In the genomic region with DNA sequence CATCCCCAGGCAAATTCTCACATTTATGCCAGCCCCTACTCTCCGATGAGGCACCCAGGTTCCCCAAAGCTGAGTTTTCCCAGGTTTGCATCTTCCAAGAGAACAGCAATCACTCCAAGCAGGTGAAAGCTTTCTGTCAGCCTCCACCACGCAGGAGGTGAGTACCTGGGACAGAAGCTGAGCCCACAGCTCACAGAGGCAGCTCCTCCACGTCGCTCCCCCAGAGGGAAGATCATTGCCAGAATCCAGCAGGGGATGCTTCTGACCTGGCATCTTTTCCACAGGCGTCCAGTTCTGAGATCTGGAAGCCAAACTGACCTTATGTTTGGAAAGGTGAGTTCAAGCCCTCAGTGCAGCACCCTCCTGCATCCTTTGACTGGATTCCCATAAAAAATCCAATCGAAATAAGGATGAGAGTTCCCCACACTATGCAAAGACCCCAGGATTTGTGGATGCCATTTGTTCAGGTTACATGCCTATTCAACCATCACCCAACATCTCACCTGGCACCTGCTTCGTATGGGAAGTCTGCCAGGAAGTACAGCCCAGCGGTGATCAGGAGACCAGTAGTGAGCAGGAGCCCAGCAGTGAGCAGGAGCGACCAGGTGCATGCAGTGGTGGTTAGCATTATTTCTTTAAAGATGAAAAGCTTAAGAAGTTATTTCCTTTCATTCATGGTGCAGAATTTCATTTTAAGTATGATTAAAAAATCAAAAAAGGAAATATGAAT, we compare ENCODE assay signal across 22 cellular contexts. TPM values are rescaled to one million over a fixed set of nuclear protein-coding genes. Genes with fewer than 3 reads are reported as not detected.
"Had no signal": no experiment of that assay in that cellular context is flagged by ENCODE, and none has a peak within 500 bp of the region (broad histone marks: within the 10 kb centered on the region; RNA-seq: fewer than 3 reads in every experiment).

No MANE protein-coding gene starts in this region.

- H3K27me3 Mint-ChIP-seq: activated CD4-positive, alpha-beta T cell treated with anti-CD3 and anti-CD28 coated beads, Interleukin-2, amount 10 ng/mL, durations not matched to agents 24 days and 14 days; activated CD8-positive, alpha-beta T cell treated with anti-CD3 and anti-CD28 coated beads for 36 hours had no signal

- H3K27me3 ChIP-seq: right atrium auricular region had no signal

- H3K4me1 ChIP-seq: esophagus muscularis mucosa, gastroesophageal sphincter, heart left ventricle, prostate gland, right atrium auricular region had no signal

- H3K36me3 Mint-ChIP-seq: activated naive CD8-positive, alpha-beta T cell; immature natural killer cell; memory B cell had no signal

- H3K36me3 ChIP-seq: esophagus muscularis mucosa, gastroesophageal sphincter, heart left ventricle, prostate gland, right atrium auricular region, thoracic aorta had no signal

- H3K4me3 ChIP-seq: esophagus muscularis mucosa, gastroesophageal sphincter, heart left ventricle, prostate gland, right atrium auricular region, skin epidermis, thoracic aorta had no signal

- DNase-seq: activated CD4-positive, alpha-beta T cell treated with anti-CD3 and anti-CD28 coated beads, Interleukin-2, amount 10 ng/mL, durations not matched to agents 24 days and 14 days; activated CD8-positive, alpha-beta T cell treated with anti-CD3 and anti-CD28 coated beads for 36 hours; activated gamma-delta T cell treated with Interleukin-2 at 50 U/mL for 16 hours; dermis blood vessel endothelial cell; effector memory CD4-positive, alpha-beta T cell; heart left ventricle; immature natural killer cell; kidney glomerular epithelial cell; occipital lobe; stimulated activated CD4-positive, alpha-beta T cell treated with anti-CD3 and anti-CD28 coated beads, Interleukin-15, amount 100 ng/mL, for 24 hours; stimulated activated CD4-positive, alpha-beta T cell treated with anti-CD3 and anti-CD28 coated beads, Interleukin-2, amount 100 ng/mL, for 48 hours; stimulated activated naive CD8-positive, alpha-beta T cell treated with anti-CD3 and anti-CD28 coated beads, Interleukin-15, amount 100 ng/mL, for 72 hours; T1000 had no signal

- ATAC-seq: activated CD8-positive, alpha-beta T cell treated with anti-CD3 and anti-CD28 coated beads for 36 hours; gastroesophageal sphincter; heart left ventricle; stimulated activated naive CD8-positive, alpha-beta T cell treated with anti-CD3 and anti-CD28 coated beads, Interleukin-15, amount 100 ng/mL, for 72 hours had no signal

- H3K4me3 Mint-ChIP-seq: activated CD4-positive, alpha-beta T cell treated with anti-CD3 and anti-CD28 coated beads, Interleukin-2, amount 10 ng/mL, durations not matched to agents 24 days and 14 days; activated CD8-positive, alpha-beta T cell treated with anti-CD3 and anti-CD28 coated beads for 36 hours; activated naive CD8-positive, alpha-beta T cell; activated T-helper 1 cell treated with anti-CD3 and anti-CD28 coated beads, Interleukin-12 subunit alpha, Interleukin-12 subunit beta, Interleukin-2, Interleukin-4 antibody, amounts not matched to agents 30 ng/mL and 10 ng/mL and 1 ng/mL, durations not matched to agents 14 hours and 24 hours and 36 hours; immature natural killer cell; memory B cell; stimulated activated naive CD8-positive, alpha-beta T cell treated with anti-CD3 and anti-CD28 coated beads, Interleukin-15, amount 100 ng/mL, for 72 hours had no signal

- H3K27ac ChIP-seq: esophagus muscularis mucosa, gastroesophageal sphincter, heart left ventricle, prostate gland, right atrium auricular region, skin epidermis, thoracic aorta had no signal

- H3K27ac Mint-ChIP-seq: activated CD4-positive, alpha-beta T cell treated with anti-CD3 and anti-CD28 coated beads, Interleukin-2, amount 10 ng/mL, durations not matched to agents 24 days and 14 days; activated CD8-positive, alpha-beta T cell treated with anti-CD3 and anti-CD28 coated beads for 36 hours; activated naive CD8-positive, alpha-beta T cell; activated T-helper 1 cell treated with anti-CD3 and anti-CD28 coated beads, Interleukin-12 subunit alpha, Interleukin-12 subunit beta, Interleukin-2, Interleukin-4 antibody, amounts not matched to agents 30 ng/mL and 10 ng/mL and 1 ng/mL, durations not matched to agents 14 hours and 24 hours and 36 hours; immature natural killer cell; memory B cell; stimulated activated naive CD8-positive, alpha-beta T cell treated with anti-CD3 and anti-CD28 coated beads, Interleukin-15, amount 100 ng/mL, for 72 hours had no signal

- H3K9me3 ChIP-seq: esophagus muscularis mucosa, gastroesophageal sphincter, heart left ventricle, prostate gland, right atrium auricular region, thoracic aorta had no signal

- H3K4me1 Mint-ChIP-seq: activated CD4-positive, alpha-beta T cell treated with anti-CD3 and anti-CD28 coated beads, Interleukin-2, amount 10 ng/mL, durations not matched to agents 24 days and 14 days; immature natural killer cell; memory B cell; stimulated activated naive CD8-positive, alpha-beta T cell treated with anti-CD3 and anti-CD28 coated beads, Interleukin-15, amount 100 ng/mL, for 72 hours had no signal

- H3K9me3 Mint-ChIP-seq: activated CD4-positive, alpha-beta T cell treated with anti-CD3 and anti-CD28 coated beads, Interleukin-2, amount 10 ng/mL, durations not matched to agents 24 days and 14 days; activated CD8-positive, alpha-beta T cell treated with anti-CD3 and anti-CD28 coated beads for 36 hours; activated T-helper 1 cell treated with anti-CD3 and anti-CD28 coated beads, Interleukin-12 subunit alpha, Interleukin-12 subunit beta, Interleukin-2, Interleukin-4 antibody, amounts not matched to agents 30 ng/mL and 10 ng/mL and 1 ng/mL, durations not matched to agents 14 hours and 24 hours and 36 hours; memory B cell; stimulated activated naive CD8-positive, alpha-beta T cell treated with anti-CD3 and anti-CD28 coated beads, Interleukin-15, amount 100 ng/mL, for 72 hours had no signal

RNA-seq across cellular contexts. Expression of a gene that starts 47.4 kb away (rescaled TPM):
- total RNA-seq: activated CD8-positive, alpha-beta T cell treated with anti-CD3 and anti-CD28 coated beads for 36 hours had no signal
- polyA plus RNA-seq: immature natural killer cell had no signal
